ENCODE assay signal across 1 cellular context in the genomic region with DNA sequence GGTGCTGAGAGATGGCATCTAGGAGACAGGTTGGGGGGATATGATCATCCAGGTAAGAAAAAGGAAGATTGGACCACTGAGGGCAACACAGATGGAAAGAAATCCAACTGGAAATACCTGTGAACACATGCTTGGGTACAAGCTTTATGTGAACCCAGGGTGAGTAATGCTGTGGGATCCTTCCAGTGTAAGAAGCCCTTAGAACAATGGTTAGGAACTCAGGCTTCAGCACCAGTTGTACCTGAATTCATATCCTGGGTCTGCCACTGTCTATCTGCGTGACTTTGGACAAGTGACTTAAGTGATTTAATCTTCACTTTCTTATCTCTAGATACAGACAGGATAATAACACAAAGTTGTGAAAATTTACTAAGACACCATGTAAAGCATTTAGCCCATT.
TF ChIP-seq lines count a peak whose summit lies in the region.

No MANE protein-coding gene starts in this region.

TF ChIP-seq in GM12878, 131 proteins besides CTCF, POLR2A, EP300 and RAD21 (continued from another document):
- TF ChIP-seq ZBTB40 (IDR thresholded peaks at IDR 0.05; ENCODE audit: borderline replicate concordance) = no peak
- no peak for TF ChIP-seq CBX5 (IDR thresholded peaks at IDR 0.05; ENCODE audit: low read depth)
TF ChIP-seq in GM12878: peak in this region for 0.
